Comparison of ENCODE assay signal across 23 cellular contexts in genomic region chr10:100825325-100825875, GRCh38.
A peak's percentile ranks its signal among the peaks of the same experiment; 100 is the strongest.
DNase-seq lines count a peak whose midpoint lies in the region; ATAC-seq and TF ChIP-seq lines count a peak whose summit lies in the region.
"Had no signal": no experiment of that assay in that cellular context is flagged by ENCODE, and none has a peak within 500 bp of the region (broad histone marks: within the 10 kb centered on the region; RNA-seq: fewer than 3 reads in every experiment).

No MANE protein-coding gene starts in this region.

- no peak for DNase-seq in activated T-cell treated with anti-CD3 and anti-CD28 coated beads, Interleukin-2, amount 50 U/mL, for 72 hours
- DNase-seq in activated T-cell treated with anti-CD3 and anti-CD28 coated beads, Interleukin-2, amount 50 U/mL, for 4 hours = no peak
- no peak for DNase-seq in WTC11 (ENCODE audit: low spot score)
- no peak for DNase-seq in memory B cell (ENCODE audit: low spot score in 2 of 2)
- no peak for DNase-seq in stimulated activated effector memory CD8-positive, alpha-beta T cell treated with anti-CD3 and anti-CD28 coated beads, Interleukin-12 subunit alpha, Interleukin-12 subunit beta, amount 100 ng/mL, for 72 hours (ENCODE audit: low spot score in 2 of 2)
- DNase-seq in COLO668 (lab: John Stamatoyannopoulos, UW; ENCODE audit: unreplicated experiment) = no peak
- DNase-seq in NCI-H748 (lab: John Stamatoyannopoulos, UW; ENCODE audit: unreplicated experiment) = no peak
- no peak for DNase-seq in midbrain (lab: John Stamatoyannopoulos, UW)
- DNase-seq: activated CD4-positive, alpha-beta T cell treated with anti-CD3 and anti-CD28 coated beads, Interleukin-2, amount 50 U/mL, for 4 hours; activated naive CD4-positive, alpha-beta T cell treated with anti-CD3 and anti-CD28 coated beads, Interleukin-2, amount 10 ng/mL, durations not matched to agents 7 days and 5 days; activated T-cell treated with anti-CD3 and anti-CD28 coated beads, Interleukin-2, amount 50 U/mL, for 1 hour; DMS 273 treated with DMSO at 0.1 percent for 48 hours; effector memory CD4-positive, alpha-beta T cell; esophagus squamous epithelium; GDM1; mucosa of descending colon; NCI-H187 treated with DMSO at 0.1 percent for 48 hours; pancreas; PC-3; SHP77 treated with DMSO at 0.1 percent for 48 hours; stimulated activated naive CD4-positive, alpha-beta T cell had no signal

- H3K9me3 Mint-ChIP-seq in activated T-cell treated with anti-CD3 and anti-CD28 coated beads, Interleukin-2, amount 50 U/mL, for 72 hours = no peaks in the 10 kb centered on the region
- H3K9me3 Mint-ChIP-seq in activated T-cell treated with anti-CD3 and anti-CD28 coated beads, Interleukin-2, amount 50 U/mL, for 4 hours = no peaks in the 10 kb centered on the region
- H3K9me3 Mint-ChIP-seq in WTC11 (no peaks in the 10 kb centered on the region), memory B cell (no peaks in the 10 kb centered on the region)
- no peaks in the 10 kb centered on the region for H3K9me3 Mint-ChIP-seq in stimulated activated effector memory CD8-positive, alpha-beta T cell treated with anti-CD3 and anti-CD28 coated beads, Interleukin-12 subunit alpha, Interleukin-12 subunit beta, amount 100 ng/mL, for 72 hours
- H3K9me3 Mint-ChIP-seq: activated naive CD4-positive, alpha-beta T cell treated with anti-CD3 and anti-CD28 coated beads, Interleukin-2, amount 10 ng/mL, durations not matched to agents 7 days and 5 days had no signal

- peaks cover 31% of the 10 kb centered on the region for H3K4me1 Mint-ChIP-seq in activated T-cell treated with anti-CD3 and anti-CD28 coated beads, Interleukin-2, amount 50 U/mL, for 72 hours (ENCODE audit: low read depth)
- peaks cover 22% of the 10 kb centered on the region for H3K4me1 Mint-ChIP-seq in activated T-cell treated with anti-CD3 and anti-CD28 coated beads, Interleukin-2, amount 50 U/mL, for 4 hours (ENCODE audit: low read depth)
- H3K4me1 Mint-ChIP-seq in WTC11 (peaks cover 30% of the 10 kb centered on the region), memory B cell (peaks cover 26% of the 10 kb centered on the region)
- H3K4me1 Mint-ChIP-seq in stimulated activated effector memory CD8-positive, alpha-beta T cell treated with anti-CD3 and anti-CD28 coated beads, Interleukin-12 subunit alpha, Interleukin-12 subunit beta, amount 100 ng/mL, for 72 hours = peaks cover 30% of the 10 kb centered on the region

- ATAC-seq in activated T-cell treated with anti-CD3 and anti-CD28 coated beads, Interleukin-2, amount 50 U/mL, for 72 hours (replicated peaks in 1 of 2) = no peak
- no peak for ATAC-seq in activated T-cell treated with anti-CD3 and anti-CD28 coated beads, Interleukin-2, amount 50 U/mL, for 4 hours
- ATAC-seq in WTC11 = no peak
- ATAC-seq in memory B cell (ENCODE audit: low read depth) = no peak
- no peak for ATAC-seq in stimulated activated effector memory CD8-positive, alpha-beta T cell treated with anti-CD3 and anti-CD28 coated beads, Interleukin-12 subunit alpha, Interleukin-12 subunit beta, amount 100 ng/mL, for 72 hours
- ATAC-seq: left lobe of liver, mucosa of descending colon, pancreas, PC-3, right lobe of liver had no signal

- POLR2A ChIA-PET in WTC11 (lab: Charles Lee) = interaction anchor here (0.8 kb wide), 1 partner anchor 210 kb away, joined by 7 read pairs; no protein-coding TSS in a partner anchor

- no peak overlapping the region for H3K27ac Mint-ChIP-seq in activated T-cell treated with anti-CD3 and anti-CD28 coated beads, Interleukin-2, amount 50 U/mL, for 72 hours
- no peak overlapping the region for H3K27ac Mint-ChIP-seq in WTC11
- H3K27ac Mint-ChIP-seq in memory B cell = no peak overlapping the region
- no peak overlapping the region for H3K27ac Mint-ChIP-seq in stimulated activated effector memory CD8-positive, alpha-beta T cell treated with anti-CD3 and anti-CD28 coated beads, Interleukin-12 subunit alpha, Interleukin-12 subunit beta, amount 100 ng/mL, for 72 hours
- H3K27ac Mint-ChIP-seq: activated naive CD4-positive, alpha-beta T cell treated with anti-CD3 and anti-CD28 coated beads, Interleukin-2, amount 10 ng/mL, durations not matched to agents 7 days and 5 days had no signal

- CTCF ChIA-PET in WTC11 (lab: Charles Lee) = interaction anchor here (0.7 to 2.6 kb wide), 16 partner anchors 8 to 306 kb away, joined by 3 to 22 read pairs (median 4); partner anchors contain the start of gene PAX2

- H3K36me3 Mint-ChIP-seq in activated T-cell treated with anti-CD3 and anti-CD28 coated beads, Interleukin-2, amount 50 U/mL, for 72 hours (ENCODE audit: insufficient read depth in 2 of 2) = peaks cover 2 to 5% of the 10 kb centered on the region in 2 donors
- no peaks in the 10 kb centered on the region for H3K36me3 Mint-ChIP-seq in activated T-cell treated with anti-CD3 and anti-CD28 coated beads, Interleukin-2, amount 50 U/mL, for 4 hours (ENCODE audit: insufficient read depth)
- no peaks in the 10 kb centered on the region for H3K36me3 Mint-ChIP-seq in WTC11
- peaks cover 2% of the 10 kb centered on the region for H3K36me3 Mint-ChIP-seq in memory B cell
- H3K36me3 Mint-ChIP-seq in stimulated activated effector memory CD8-positive, alpha-beta T cell treated with anti-CD3 and anti-CD28 coated beads, Interleukin-12 subunit alpha, Interleukin-12 subunit beta, amount 100 ng/mL, for 72 hours = peaks cover 11% of the 10 kb centered on the region

- peak overlapping the region; percentile 51 to 62 for H3K4me3 Mint-ChIP-seq in activated T-cell treated with anti-CD3 and anti-CD28 coated beads, Interleukin-2, amount 50 U/mL, for 72 hours
- no peak overlapping the region for H3K4me3 Mint-ChIP-seq in activated T-cell treated with anti-CD3 and anti-CD28 coated beads, Interleukin-2, amount 50 U/mL, for 4 hours
- H3K4me3 Mint-ChIP-seq in WTC11 (peak overlapping the region; percentile 43), memory B cell (peak overlapping the region; percentile 71)
- H3K4me3 Mint-ChIP-seq in stimulated activated effector memory CD8-positive, alpha-beta T cell treated with anti-CD3 and anti-CD28 coated beads, Interleukin-12 subunit alpha, Interleukin-12 subunit beta, amount 100 ng/mL, for 72 hours = peak overlapping the region; percentile 37
- H3K4me3 Mint-ChIP-seq: activated naive CD4-positive, alpha-beta T cell treated with anti-CD3 and anti-CD28 coated beads, Interleukin-2, amount 10 ng/mL, durations not matched to agents 7 days and 5 days had no signal

- no peak for TF ChIP-seq CTCF in WTC11 (IDR thresholded peaks at IDR 0.05)

- H3K27me3 Mint-ChIP-seq in activated T-cell treated with anti-CD3 and anti-CD28 coated beads, Interleukin-2, amount 50 U/mL, for 72 hours (ENCODE audit: low read depth) = peaks cover 53% of the 10 kb centered on the region
- peaks cover 65% of the 10 kb centered on the region for H3K27me3 Mint-ChIP-seq in activated T-cell treated with anti-CD3 and anti-CD28 coated beads, Interleukin-2, amount 50 U/mL, for 4 hours (ENCODE audit: low read depth)
- H3K27me3 Mint-ChIP-seq in WTC11 (ENCODE audit: low read depth) (no peaks in the 10 kb centered on the region; the same call in 1 of the 2 replicates), memory B cell (peaks cover 40% of the 10 kb centered on the region)

TF ChIP-seq in WTC11, 78 proteins besides CTCF, POLR2A, EP300 and RAD21:
- TF ChIP-seq ZNF416 (CRISPR knock-in tag; IDR thresholded peaks at IDR 0.05) = no peak
- TF ChIP-seq RORB (CRISPR knock-in tag; IDR thresholded peaks at IDR 0.05) = no peak
- TF ChIP-seq ZNF425 (CRISPR knock-in tag; conservative IDR thresholded peaks at IDR 0.05) = no peak
- no peak for TF ChIP-seq ZBTB43 (CRISPR knock-in tag; IDR thresholded peaks at IDR 0.05)
